ENCODE assay signal across 24 cellular contexts in the genomic region with DNA sequence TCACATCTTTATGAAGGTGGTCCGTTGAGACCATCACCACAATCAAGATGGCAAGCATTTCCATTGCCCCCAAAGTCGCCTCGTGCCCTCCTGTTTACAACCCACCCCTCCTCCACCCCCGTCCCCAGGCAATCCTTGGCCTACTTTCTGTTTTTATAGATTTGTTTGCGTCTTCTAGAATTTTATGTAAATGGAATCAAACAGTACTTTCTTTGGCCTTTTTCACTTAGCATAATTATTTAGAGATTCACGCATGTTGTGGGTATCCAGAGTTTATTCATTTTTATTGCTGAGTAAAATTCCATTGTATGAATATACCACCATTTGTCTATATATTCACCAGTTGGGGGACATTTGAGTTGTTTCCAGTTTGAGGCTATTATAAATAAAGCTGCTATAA.
"Had no signal": no experiment of that assay in that cellular context is flagged by ENCODE, and none has a peak within 500 bp of the region (broad histone marks: within the 10 kb centered on the region; RNA-seq: fewer than 3 reads in every experiment).

No MANE protein-coding gene starts in this region.

- H3K27me3 ChIP-seq: gastrocnemius medialis, left lung, neural progenitor cell, stomach, testis, tibial nerve, upper lobe of left lung had no signal

- H3K9ac ChIP-seq: neural progenitor cell had no signal

- H3K36me3 ChIP-seq: gastrocnemius medialis, left lung, neural progenitor cell, prostate gland, sigmoid colon, stomach, tibial nerve, upper lobe of left lung had no signal

- H2AFZ ChIP-seq: neural progenitor cell had no signal

- H3K4me1 ChIP-seq: gastrocnemius medialis, left lung, sigmoid colon, stomach, upper lobe of left lung had no signal

- H3K27ac ChIP-seq: coronary artery, epithelial cell of prostate, gastrocnemius medialis, left lung, neural progenitor cell, sigmoid colon, stomach, testis, tibial nerve, upper lobe of left lung had no signal

- ATAC-seq: esophagus mucosa; gastrocnemius medialis; left cardiac atrium; left lung; naive thymus-derived CD4-positive, alpha-beta T cell; right cardiac atrium; stimulated activated effector memory CD8-positive, alpha-beta T cell treated with anti-CD3 and anti-CD28 coated beads, Interleukin-12 subunit alpha, Interleukin-12 subunit beta, amount 100 ng/mL, for 72 hours had no signal

- FAIRE-seq: urothelium cell line had no signal

- H3K4me2 ChIP-seq: neural progenitor cell had no signal

- H3K4me3 ChIP-seq: coronary artery, gastrocnemius medialis, left lung, neural progenitor cell, prostate gland, sigmoid colon, stomach, testis, tibial nerve, upper lobe of left lung had no signal

- H3K9me3 ChIP-seq: gastrocnemius medialis, left lung, prostate gland, sigmoid colon, stomach, testis, tibial nerve, upper lobe of left lung had no signal

- DNase-seq: foreskin fibroblast; gastrocnemius medialis; head of caudate nucleus; left cardiac atrium; left lung; mesendoderm; midbrain; naive thymus-derived CD4-positive, alpha-beta T cell; right cardiac atrium; sigmoid colon; stimulated activated CD4-positive, alpha-beta T cell treated with anti-CD3 and anti-CD28 coated beads, Interleukin-2, amount 100 ng/mL, for 24 hours; stimulated activated CD4-positive, alpha-beta T cell treated with anti-CD3 and anti-CD28 coated beads, Interleukin-4, amount 100 ng/mL, for 24 hours; stimulated activated naive CD4-positive, alpha-beta T cell treated with Interleukin-2 at 50 U/mL for 16 hours; stomach; testis; upper lobe of left lung had no signal
